In genomic region chr10:79316671-79317431, GRCh38 we compare ENCODE assay signal across 8 cellular contexts. TPM values are rescaled to one million over a fixed set of nuclear protein-coding genes. Genes with fewer than 3 reads are reported as not detected.
DNase-seq lines count a peak whose midpoint lies in the region; ATAC-seq and TF ChIP-seq lines count a peak whose summit lies in the region.

No MANE protein-coding gene starts in this region.

- H3K79me1 ChIP-seq in trophoblast cell (ENCODE audit: low read length) = no peaks in the 10 kb centered on the region

- H3K18ac ChIP-seq in trophoblast cell (ENCODE audit: low read length) = no peak overlapping the region

- peaks cover 3% of the 10 kb centered on the region for H3K9me3 Mint-ChIP-seq in activated CD4-positive, alpha-beta T cell treated with anti-CD3 and anti-CD28 coated beads for 36 hours (ENCODE audit: low read depth)
- H3K9me3 Mint-ChIP-seq in GM23338 = peaks cover 3% of the 10 kb centered on the region; the same call in 1 of the 3 replicates
- peaks cover 4% of the 10 kb centered on the region for H3K9me3 Mint-ChIP-seq in activated naive CD8-positive, alpha-beta T cell treated with anti-CD3 and anti-CD28 coated beads for 36 hours

- H3K9me2 ChIP-seq in GM23338 (ENCODE audit: insufficient read depth) = no peaks in the 10 kb centered on the region

- no peaks in the 10 kb centered on the region for H3K36me3 ChIP-seq in GM23338 (ENCODE audit: insufficient read depth)
- peaks cover 41% of the 10 kb centered on the region for H3K36me3 ChIP-seq in osteoblast (ENCODE audit: insufficient read depth, low read length)
- peaks cover 33 to 35% of the 10 kb centered on the region in 2 experiments for H3K36me3 ChIP-seq in trophoblast cell (ENCODE audit: control insufficient read depth in 1 of 2, insufficient read depth in 2 of 2, low read length in 2 of 2)

- no peaks in the 10 kb centered on the region for H4K20me1 ChIP-seq in GM23338 (replicated peaks; ENCODE audit: insufficient read depth)
- peaks cover 10% of the 10 kb centered on the region for H4K20me1 ChIP-seq in osteoblast (ENCODE audit: insufficient read depth, low read length)

- no peak overlapping the region for H4K8ac ChIP-seq in trophoblast cell (ENCODE audit: low read depth, low read length)

- CTCF ChIA-PET in activated CD4-positive, alpha-beta T cell treated with anti-CD3 and anti-CD28 coated beads for 36 hours (lab: Charles Lee) = interaction anchor here (0.6 to 1.7 kb wide), 5 partner anchors 18 to 1116 kb away, joined by 3 to 5 read pairs (median 3); no protein-coding TSS in a partner anchor

- H2BK5ac ChIP-seq in trophoblast cell (ENCODE audit: low read depth, low read length, poor library complexity) = no peak overlapping the region

- no peak overlapping the region for H2AK5ac ChIP-seq in trophoblast cell (ENCODE audit: low read length)

- no peak overlapping the region for H3K23ac ChIP-seq in trophoblast cell (ENCODE audit: low read length)

- intact Hi-C loops in activated CD4-positive, alpha-beta T cell treated with anti-CD3 and anti-CD28 coated beads for 36 hours (cut with DNase I, micrococcal nuclease) = loop anchor here (1.0 to 2.0 kb wide), 4 partner anchors 14 to 68 kb away; partner anchors contain the start of gene PPIF (in 1 of the 2)

- POLR2A ChIA-PET in activated CD4-positive, alpha-beta T cell treated with anti-CD3 and anti-CD28 coated beads for 36 hours (lab: Charles Lee) = no interaction called here

- H2BK12ac ChIP-seq in trophoblast cell (ENCODE audit: low read length) = no peak overlapping the region

- ATAC-seq in activated CD4-positive, alpha-beta T cell treated with anti-CD3 and anti-CD28 coated beads for 36 hours = peak; percentile 55
- ATAC-seq in GM23338 (peak; percentile 16), omental fat pad (ENCODE audit: low FRiP score) (no peak)

- H3K36me3 Mint-ChIP-seq in activated CD4-positive, alpha-beta T cell treated with anti-CD3 and anti-CD28 coated beads for 36 hours (ENCODE audit: low read depth) = peaks cover 14% of the 10 kb centered on the region
- peaks cover 5% of the 10 kb centered on the region; the same call in 2 of the 3 replicates for H3K36me3 Mint-ChIP-seq in GM23338 (ENCODE audit: low read depth)
- H3K36me3 Mint-ChIP-seq in activated naive CD8-positive, alpha-beta T cell treated with anti-CD3 and anti-CD28 coated beads for 36 hours = peaks cover 16% of the 10 kb centered on the region

- H3K27ac ChIP-seq in GM23338 (ENCODE audit: low read depth) = no peak overlapping the region; the same call in 1 of the 2 replicates
- H3K27ac ChIP-seq in osteoblast (ENCODE audit: low read depth, low read length) = peak overlapping the region; percentile 81
- H3K27ac ChIP-seq in trophoblast cell (ENCODE audit: low read depth, low read length) = no peak overlapping the region

- no peak overlapping the region for H3K4ac ChIP-seq in trophoblast cell (ENCODE audit: low read depth, low read length)

- H3K9me3 ChIP-seq in osteoblast (ENCODE audit: low read depth, low read length) (no peaks in the 10 kb centered on the region), trophoblast cell (ENCODE audit: insufficient read depth, low read depth, low read length) (no peaks in the 10 kb centered on the region)

- TF ChIP-seq CTCF in GM23338 (conservative IDR thresholded peaks at IDR 0.05; ENCODE audit: low read depth in 2 of 2) = no peak
- peak; percentile 20 for TF ChIP-seq CTCF in osteoblast (IDR thresholded peaks at IDR 0.05; ENCODE audit: extremely low read depth, low read depth, low read length)
- TF ChIP-seq CTCF in omental fat pad (IDR thresholded peaks at IDR 0.05) = no peak

- H3K27ac Mint-ChIP-seq in activated CD4-positive, alpha-beta T cell treated with anti-CD3 and anti-CD28 coated beads for 36 hours = peak overlapping the region; percentile 44
- H3K27ac Mint-ChIP-seq in GM23338 = no peak overlapping the region
- peak overlapping the region; percentile 77 for H3K27ac Mint-ChIP-seq in activated naive CD8-positive, alpha-beta T cell treated with anti-CD3 and anti-CD28 coated beads for 36 hours

- no peak overlapping the region for H4K12ac ChIP-seq in trophoblast cell (ENCODE audit: low read depth, low read length)

- H3K4me1 Mint-ChIP-seq in activated CD4-positive, alpha-beta T cell treated with anti-CD3 and anti-CD28 coated beads for 36 hours = peaks cover 61% of the 10 kb centered on the region
- H3K4me1 Mint-ChIP-seq in GM23338 = peaks cover 33% of the 10 kb centered on the region
- peaks cover 47% of the 10 kb centered on the region for H3K4me1 Mint-ChIP-seq in activated naive CD8-positive, alpha-beta T cell treated with anti-CD3 and anti-CD28 coated beads for 36 hours

- H3K27me3 ChIP-seq in GM23338 (ENCODE audit: insufficient read depth) (no peaks in the 10 kb centered on the region), osteoblast (ENCODE audit: insufficient read depth, low read length) (no peaks in the 10 kb centered on the region), trophoblast cell (ENCODE audit: insufficient read depth, low read length) (no peaks in the 10 kb centered on the region)

- H2BK120ac ChIP-seq in trophoblast cell (ENCODE audit: insufficient read depth, low read length, poor library complexity) = no peak overlapping the region

- H3K4me3 ChIP-seq in GM23338 (no peak overlapping the region), osteoblast (ENCODE audit: insufficient read depth, low read length) (no peak overlapping the region), trophoblast cell (ENCODE audit: low read depth, low read length) (no peak overlapping the region)

- H3K4me3 Mint-ChIP-seq in activated CD4-positive, alpha-beta T cell treated with anti-CD3 and anti-CD28 coated beads for 36 hours = peak overlapping the region; percentile 49
- H3K4me3 Mint-ChIP-seq in GM23338 = no peak overlapping the region
- H3K4me3 Mint-ChIP-seq in activated naive CD8-positive, alpha-beta T cell treated with anti-CD3 and anti-CD28 coated beads for 36 hours = peak overlapping the region; percentile 49

- no peak overlapping the region for H4K91ac ChIP-seq in trophoblast cell (ENCODE audit: low read depth, low read length)

- H3K4me1 ChIP-seq in GM23338 (ENCODE audit: insufficient read depth) = peaks cover 18% of the 10 kb centered on the region
- peaks cover 46% of the 10 kb centered on the region for H3K4me1 ChIP-seq in osteoblast (ENCODE audit: insufficient read depth, low read length)
- peaks cover 9 to 18% of the 10 kb centered on the region in 2 experiments for H3K4me1 ChIP-seq in trophoblast cell (ENCODE audit: control insufficient read depth in 1 of 2, insufficient read depth in 2 of 2, low read length in 2 of 2)

- no peaks in the 10 kb centered on the region for H3F3A ChIP-seq in GM23338 (replicated peaks; ENCODE audit: low read depth)

- H3K4me2 ChIP-seq in GM23338 (peak overlapping the region; percentile 57; the same call in 1 of the 2 replicates), osteoblast (ENCODE audit: insufficient read depth, low read length) (peak overlapping the region; percentile 51), trophoblast cell (ENCODE audit: low read length) (no peak overlapping the region)

- WGBS in trophoblast cell (ENCODE audit: extremely low coverage, insufficient coverage, insufficient read length) = no CpG with 5 or more reads among the region's 13 CpGs

- H3K14ac ChIP-seq in trophoblast cell (ENCODE audit: low read length) = no peak overlapping the region

- no peaks in the 10 kb centered on the region for H3K79me2 ChIP-seq in GM23338 (replicated peaks; ENCODE audit: insufficient read depth)
- H3K79me2 ChIP-seq in osteoblast (ENCODE audit: insufficient read depth, low read length) = no peaks in the 10 kb centered on the region
- H3K79me2 ChIP-seq in trophoblast cell (ENCODE audit: control insufficient read depth, insufficient read depth, low read length, poor library complexity) = no peaks in the 10 kb centered on the region

- H2AFZ ChIP-seq in GM23338 = no peak overlapping the region
- H2AFZ ChIP-seq in osteoblast (ENCODE audit: low read length) = no peak overlapping the region
- H2AFZ ChIP-seq in trophoblast cell (ENCODE audit: insufficient read depth, low read length, poor library complexity) = no peak overlapping the region

- DNase-seq in activated CD4-positive, alpha-beta T cell treated with anti-CD3 and anti-CD28 coated beads for 36 hours = peak; percentile 51
- DNase-seq in activated CD4-positive, alpha-beta T cell treated with anti-CD3 and anti-CD28 coated beads, Interleukin-2, amount 50 U/mL, for 4 hours = no peak
- DNase-seq in GM23338 (ENCODE audit: low spot score) (no peak), M059J (ENCODE audit: low read depth) (peak; percentile 66), osteoblast (ENCODE audit: insufficient read length, low spot score, missing footprints) (peak; percentile 66), trophoblast cell (no peak), omental fat pad (ENCODE audit: low spot score) (no peak)
- DNase-seq in activated naive CD8-positive, alpha-beta T cell treated with anti-CD3 and anti-CD28 coated beads for 36 hours = no peak

- H3K27me3 Mint-ChIP-seq in activated CD4-positive, alpha-beta T cell treated with anti-CD3 and anti-CD28 coated beads for 36 hours = no peaks in the 10 kb centered on the region
- H3K27me3 Mint-ChIP-seq in GM23338 (ENCODE audit: insufficient read depth, low read depth, poor library complexity) = peaks cover 40% of the 10 kb centered on the region
- H3K27me3 Mint-ChIP-seq in activated naive CD8-positive, alpha-beta T cell treated with anti-CD3 and anti-CD28 coated beads for 36 hours = peaks cover 3% of the 10 kb centered on the region

- no peak overlapping the region for H3K9ac ChIP-seq in trophoblast cell (ENCODE audit: low read length)

TF ChIP-seq in GM23338, 12 proteins besides CTCF, POLR2A, EP300 and RAD21 (continues in another document):
- TF ChIP-seq NANOG (IDR thresholded peaks at IDR 0.05; ENCODE audit: borderline replicate concordance) = no peak
- TF ChIP-seq EZH2 (IDR thresholded peaks at IDR 0.05; ENCODE audit: low read depth, unreplicated experiment) = no peak
- TF ChIP-seq EZH2phosphoT487 (IDR thresholded peaks at IDR 0.05; ENCODE audit: unreplicated experiment) = no peak

RNA-seq across cellular contexts. Expression of gene PPIF, which starts 30.4 kb away (rescaled TPM):
- 10 to 100 TPM; 92.3 to 96.1 TPM for total RNA-seq in activated CD4-positive, alpha-beta T cell treated with anti-CD3 and anti-CD28 coated beads for 36 hours
- total RNA-seq in GM23338 (2014; rRNA removed; shearing (Covaris generic)) = 42.4 and 43.6 TPM in 2 replicates
- polyA plus RNA-seq in GM23338 (2016; fragmentation: Nextera tagmentation; extraction: Ambion mirVana) = 29.5 and 32.1 TPM in 2 replicates
- 36.5 and 50.7 TPM in 2 replicates for total RNA-seq in M059J (2014; rRNA removed; shearing (Covaris generic))
- total RNA-seq in activated naive CD8-positive, alpha-beta T cell treated with anti-CD3 and anti-CD28 coated beads for 36 hours = 100 to 1,000 TPM; 163 to 176 TPM
- total RNA-seq in osteoblast = 37.7 and 39.1 TPM in 2 replicates
- polyA plus RNA-seq in trophoblast cell (2013) = 46.4 and 48.2 TPM in 2 replicates
- total RNA-seq in omental fat pad = 100 to 1,000 TPM in 2 of 4 donors, 10 to 100 TPM in 2; 34.2 to 141 (median 94.5) TPM

Comparison
In these comparisons a context has a peak if more than half of its experiments do, and no peak if none do; other contexts are left out.
1. DNase-seq: peak in activated CD4-positive, alpha-beta T cell treated with anti-CD3 and anti-CD28 coated beads for 36 hours (single experiment), M059J (single experiment) and osteoblast (single experiment); none in activated CD4-positive, alpha-beta T cell treated with anti-CD3 and anti-CD28 coated beads, Interleukin-2, amount 50 U/mL, for 4 hours (0 of 2), GM23338 (single experiment), activated naive CD8-positive, alpha-beta T cell treated with anti-CD3 and anti-CD28 coated beads for 36 hours (single experiment), trophoblast cell (0 of 2) and omental fat pad (single experiment).